ENCODE assay signal across 8 cellular contexts in the genomic region with DNA sequence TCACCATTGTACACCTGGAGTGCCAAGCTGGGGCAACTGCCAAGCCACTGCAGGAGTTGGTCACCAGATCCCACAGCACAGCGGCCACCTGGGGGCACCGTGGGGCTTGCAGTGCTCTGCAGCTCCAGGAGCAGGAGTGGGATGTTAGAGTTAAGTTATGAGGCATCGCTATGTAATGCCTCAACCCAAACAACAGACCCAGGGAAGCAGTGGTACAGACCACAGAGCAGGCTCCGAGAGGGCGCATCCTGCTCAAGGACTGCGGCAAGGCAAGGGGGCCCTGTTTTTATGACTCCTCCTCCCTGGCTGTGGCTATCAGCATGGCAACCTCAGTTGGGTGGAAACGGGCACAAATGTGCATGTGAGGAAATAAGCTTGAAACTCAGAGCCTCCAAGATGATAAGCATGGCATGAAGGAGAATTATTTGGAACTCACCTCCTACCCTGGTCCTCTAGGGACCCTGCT.
DNase-seq lines count a peak whose midpoint lies in the region; ATAC-seq and TF ChIP-seq lines count a peak whose summit lies in the region.

No MANE protein-coding gene starts in this region.

- peak overlapping the region; percentile 79 for H3K4me2 ChIP-seq in smooth muscle cell

- peak; percentile 65 for DNase-seq in NCI-H146 (lab: John Stamatoyannopoulos, UW)
- DNase-seq in body of pancreas, result peak; percentile 76 to 87 (median 84)
- peak; percentile 27 for DNase-seq in iPS DF 6.9 (ENCODE audit: low read depth, low spot score)
- peak; percentile 58 for DNase-seq in smooth muscle cell (lab: John Stamatoyannopoulos, UW; ENCODE audit: unreplicated experiment)

- TF ChIP-seq CTCF in GM12872 (IDR thresholded peaks at IDR 0.05; ENCODE audit: insufficient read depth, low read depth, low read length) (peak; percentile 73), VCaP (conservative IDR thresholded peaks at IDR 0.05) (peak; percentile 86), body of pancreas (IDR thresholded peaks at IDR 0.05) (peak; percentile 31 to 80 (median 73)), smooth muscle cell (IDR thresholded peaks at IDR 0.05; ENCODE audit: borderline replicate concordance, insufficient read depth, poor library complexity, severe bottlenecking) (peak; percentile 68)

- 3 to 22% methylated on average over 5 to 7 of the region's 7 CpGs for WGBS in body of pancreas, 2 donors
- WGBS in iPS DF 6.9 (ENCODE audit: insufficient coverage, insufficient read length), result no CpG with 5 or more reads among the region's 7 CpGs
- WGBS in smooth muscle cell (ENCODE audit: low lambda C conversion rate), result 6% methylated on average over 7 of the region's 7 CpGs

- H2AFZ ChIP-seq in smooth muscle cell (ENCODE audit: low read depth), result no peak overlapping the region

- H3K27me3 ChIP-seq in body of pancreas (no peaks in the 10 kb centered on the region), iPS DF 6.9 (ENCODE audit: control insufficient read depth, insufficient read depth, low read length) (no peaks in the 10 kb centered on the region), smooth muscle cell (ENCODE audit: low read depth) (no peaks in the 10 kb centered on the region)

- intact Hi-C loops in body of pancreas (cut with DNase I), result loop anchor here (5.0 kb wide), 1 partner anchor 194 kb away; no protein-coding TSS in a partner anchor

- peaks cover 7% of the 10 kb centered on the region for H3F3A ChIP-seq in smooth muscle cell (ENCODE audit: low read depth)

- H3K9me3 ChIP-seq in body of pancreas (no peaks in the 10 kb centered on the region), iPS DF 6.9 (ENCODE audit: control insufficient read depth, insufficient read depth, low read length) (no peaks in the 10 kb centered on the region), smooth muscle cell (replicated peaks; ENCODE audit: low read depth) (no peaks in the 10 kb centered on the region)

- no peak overlapping the region for H3K4me3 ChIP-seq in body of pancreas
- no peak overlapping the region for H3K4me3 ChIP-seq in iPS DF 6.9 (ENCODE audit: low read length)
- no peak overlapping the region for H3K4me3 ChIP-seq in smooth muscle cell

- H3K36me3 ChIP-seq in body of pancreas (replicated peaks in 1 of 2; ENCODE audit: insufficient read depth in 1 of 2, low read depth in 2 of 2) (no peaks in the 10 kb centered on the region), iPS DF 6.9 (ENCODE audit: control insufficient read depth, insufficient read depth, low read length) (no peaks in the 10 kb centered on the region), smooth muscle cell (ENCODE audit: low read depth) (no peaks in the 10 kb centered on the region)

- H3K27ac ChIP-seq in VCaP (no peak overlapping the region), body of pancreas (no peak overlapping the region), iPS DF 6.9 (ENCODE audit: low read length) (no peak overlapping the region), smooth muscle cell (ENCODE audit: low read depth) (peak overlapping the region; percentile 91)

- peak; percentile 89 for ATAC-seq in body of pancreas
- no peak for ATAC-seq in HG03378 (IDR thresholded peaks at IDR 0.05; ENCODE audit: unreplicated experiment)
- ATAC-seq in HG03432 (IDR thresholded peaks at IDR 0.05; ENCODE audit: unreplicated experiment), result no peak

- peaks cover 7% of the 10 kb centered on the region for H3K4me1 ChIP-seq in body of pancreas
- no peaks in the 10 kb centered on the region for H3K4me1 ChIP-seq in iPS DF 6.9 (ENCODE audit: control insufficient read depth, insufficient read depth, low read length)
- H3K4me1 ChIP-seq in smooth muscle cell (ENCODE audit: low read depth), result peaks cover 10% of the 10 kb centered on the region

- H3K9ac ChIP-seq in smooth muscle cell (ENCODE audit: low read depth), result peak overlapping the region; percentile 83

- peaks cover 7% of the 10 kb centered on the region for H4K20me1 ChIP-seq in smooth muscle cell (ENCODE audit: low read depth)

- H3K79me2 ChIP-seq in smooth muscle cell (ENCODE audit: low read depth), result no peaks in the 10 kb centered on the region

- no peak for TF ChIP-seq POLR2A in body of pancreas (IDR thresholded peaks at IDR 0.05)

Comparison
In these comparisons a context has a peak if more than half of its experiments do, and no peak if none do; other contexts are left out.
1. DNase-seq: peak in every context shown above with its lines; median percentile 84 in body of pancreas; 65 in NCI-H146; 58 in smooth muscle cell; 27 in iPS DF 6.9.